24 cellular contexts compared by ENCODE assay signal in genomic region chr18:6901283-6901926, GRCh38.
"Had no signal": no experiment of that assay in that cellular context is flagged by ENCODE, and none has a peak within 500 bp of the region (broad histone marks: within the 10 kb centered on the region; RNA-seq: fewer than 3 reads in every experiment).

No MANE protein-coding gene starts in this region.

- H3K4me3 ChIP-seq: adrenal gland, breast epithelium, MG63 had no signal

- ATAC-seq: activated CD4-positive, alpha-beta T cell treated with anti-CD3 and anti-CD28 coated beads for 36 hours; activated CD8-positive, alpha-beta T cell treated with anti-CD3 and anti-CD28 coated beads for 36 hours; activated T-cell treated with anti-CD3 and anti-CD28 coated beads, Interleukin-2, amount 50 U/mL, for 72 hours; PC-3 had no signal

- H3K4me1 ChIP-seq: adrenal gland, breast epithelium had no signal

- DNase-seq: activated CD4-positive, alpha-beta T cell treated with anti-CD3 and anti-CD28 coated beads for 36 hours; activated CD8-positive, alpha-beta memory T cell treated with anti-CD3 and anti-CD28 coated beads, Interleukin-2, amount 50 U/mL, for 4 hours; activated CD8-positive, alpha-beta T cell treated with anti-CD3 and anti-CD28 coated beads for 36 hours; activated naive CD4-positive, alpha-beta T cell treated with anti-CD3 and anti-CD28 coated beads, Interleukin-2, amount 50 U/mL, for 16 hours; activated naive CD8-positive, alpha-beta T cell treated with anti-CD3 and anti-CD28 coated beads, Interleukin-2, amount 10 ng/mL, durations not matched to agents 7 days and 5 days; activated T-cell treated with anti-CD3 and anti-CD28 coated beads, Interleukin-2, amount 50 U/mL, for 72 hours; adrenal gland; anterior cingulate cortex; central memory CD4-positive, alpha-beta T cell; MG63; MV-4-11; NCI-H1092 treated with DMSO at 0.1 percent for 48 hours; NCI-H1417 treated with DMSO at 0.1 percent for 48 hours; NCI-H1694; NCI-H2029 treated with DMSO at 0.1 percent for 48 hours; NCI-H510A treated with DMSO at 0.1 percent for 48 hours; NCI-H69; NK-92 treated with Interleukin-12 subunit alpha and Interleukin-12 subunit beta, amount 100 ng/mL, for 24 hours; PC-3; SIG-M5; T-helper 1 cell; WERI-Rb-1 had no signal

- H3K9me3 ChIP-seq: breast epithelium, MG63 had no signal

- H3K27ac ChIP-seq: adrenal gland, breast epithelium, KMS-11, WERI-Rb-1 had no signal

- H3K27me3 ChIP-seq: adrenal gland, breast epithelium, MG63 had no signal

- H3K36me3 ChIP-seq: adrenal gland, breast epithelium, MG63, WERI-Rb-1 had no signal
